1 cellular context compared by ENCODE assay signal in genomic region chrX:63930140-63930539, GRCh38.
TF ChIP-seq lines count a peak whose summit lies in the region.

No MANE protein-coding gene starts in this region.

TF ChIP-seq in H1, 55 proteins besides CTCF, POLR2A, EP300 and RAD21:
- no peak for TF ChIP-seq RXRA (IDR thresholded peaks at IDR 0.05; ENCODE audit: insufficient read depth, low read depth, low read length)
- no peak for TF ChIP-seq JUND (IDR thresholded peaks at IDR 0.05; ENCODE audit: low read length)
- no peak for TF ChIP-seq CHD1 (IDR thresholded peaks at IDR 0.05; ENCODE audit: low read depth, low read length)
- TF ChIP-seq HDAC6 (IDR thresholded peaks at IDR 0.05; ENCODE audit: low read depth, low read length) = no peak
- TF ChIP-seq SP4 (IDR thresholded peaks at IDR 0.05; ENCODE audit: low read length) = no peak
- no peak for TF ChIP-seq POLR2AphosphoS5 (IDR thresholded peaks at IDR 0.05; ENCODE audit: low read depth, low read length)
- TF ChIP-seq KDM5A (IDR thresholded peaks at IDR 0.05; ENCODE audit: low read length) = no peak
- TF ChIP-seq SUZ12 (IDR thresholded peaks at IDR 0.05; ENCODE audit: low read length) = no peak
- no peak for TF ChIP-seq RNF2 (IDR thresholded peaks at IDR 0.05; ENCODE audit: borderline replicate concordance, low read depth, low read length, missing control alignments, poor library complexity, severe bottlenecking)
- TF ChIP-seq MAFK (IDR thresholded peaks at IDR 0.05; ENCODE audit: low read depth, low read length) = no peak
